14 cellular contexts compared by ENCODE assay signal in the genomic region with DNA sequence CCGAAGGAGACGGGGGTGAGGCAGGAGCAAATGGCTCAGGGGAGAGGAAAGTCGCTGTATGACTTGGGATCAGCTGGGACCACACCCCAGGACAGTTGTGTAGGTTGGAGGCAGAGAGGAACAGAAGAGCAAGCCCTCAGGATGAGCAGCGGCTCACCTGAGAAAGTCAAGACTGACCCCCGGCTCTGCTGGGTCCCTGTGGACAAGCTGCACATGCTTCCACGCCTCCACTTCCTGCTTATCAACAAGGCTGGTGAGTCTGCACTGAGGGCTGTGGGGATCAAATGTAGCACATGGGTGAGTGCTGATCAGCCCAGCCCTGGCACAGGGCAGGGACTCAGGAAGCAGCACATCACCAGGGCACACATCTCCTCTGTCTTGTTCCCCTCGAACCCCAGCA.
"Had no signal": no experiment of that assay in that cellular context is flagged by ENCODE, and none has a peak within 500 bp of the region (broad histone marks: within the 10 kb centered on the region; RNA-seq: fewer than 3 reads in every experiment).

No MANE protein-coding gene starts in this region.

- H3K4me3 ChIP-seq: lower lobe of right lung, skin epidermis had no signal

- H3K27me3 Mint-ChIP-seq: activated CD4-positive, alpha-beta memory T cell treated with anti-CD3 and anti-CD28 coated beads for 36 hours; naive B cell had no signal

- H3K9me3 Mint-ChIP-seq: activated CD4-positive, alpha-beta memory T cell treated with anti-CD3 and anti-CD28 coated beads for 36 hours; mesothelial cell of epicardium; naive B cell had no signal

- H3K9me3 ChIP-seq: lower lobe of right lung had no signal

- DNase-seq: activated CD4-positive, alpha-beta memory T cell treated with anti-CD3 and anti-CD28 coated beads for 36 hours; activated naive CD4-positive, alpha-beta T cell; caudate nucleus; cortex of kidney; erythroblast; hypothalamus; lower lobe of right lung; naive B cell; retina; substantia nigra; T-helper 9 cell; trophoblast cell had no signal

- H3K36me3 Mint-ChIP-seq: mesothelial cell of epicardium, naive B cell had no signal

- H3K27ac ChIP-seq: lower lobe of right lung, skin epidermis had no signal

- H3K27ac Mint-ChIP-seq: activated CD4-positive, alpha-beta memory T cell treated with anti-CD3 and anti-CD28 coated beads for 36 hours; mesothelial cell of epicardium had no signal

- ATAC-seq: lower lobe of right lung had no signal

- H3K4me3 Mint-ChIP-seq: activated CD4-positive, alpha-beta memory T cell treated with anti-CD3 and anti-CD28 coated beads for 36 hours; mesothelial cell of epicardium had no signal
